ENCODE assay signal across 1 cellular context in genomic region chr10:35379226-35380137, GRCh38.
TF ChIP-seq lines count a peak whose summit lies in the region.

No MANE protein-coding gene starts in this region.

TF ChIP-seq in K562, 482 proteins besides CTCF, POLR2A, EP300 and RAD21 (continued from another document and continues in another):
- TF ChIP-seq, protein P1, sequence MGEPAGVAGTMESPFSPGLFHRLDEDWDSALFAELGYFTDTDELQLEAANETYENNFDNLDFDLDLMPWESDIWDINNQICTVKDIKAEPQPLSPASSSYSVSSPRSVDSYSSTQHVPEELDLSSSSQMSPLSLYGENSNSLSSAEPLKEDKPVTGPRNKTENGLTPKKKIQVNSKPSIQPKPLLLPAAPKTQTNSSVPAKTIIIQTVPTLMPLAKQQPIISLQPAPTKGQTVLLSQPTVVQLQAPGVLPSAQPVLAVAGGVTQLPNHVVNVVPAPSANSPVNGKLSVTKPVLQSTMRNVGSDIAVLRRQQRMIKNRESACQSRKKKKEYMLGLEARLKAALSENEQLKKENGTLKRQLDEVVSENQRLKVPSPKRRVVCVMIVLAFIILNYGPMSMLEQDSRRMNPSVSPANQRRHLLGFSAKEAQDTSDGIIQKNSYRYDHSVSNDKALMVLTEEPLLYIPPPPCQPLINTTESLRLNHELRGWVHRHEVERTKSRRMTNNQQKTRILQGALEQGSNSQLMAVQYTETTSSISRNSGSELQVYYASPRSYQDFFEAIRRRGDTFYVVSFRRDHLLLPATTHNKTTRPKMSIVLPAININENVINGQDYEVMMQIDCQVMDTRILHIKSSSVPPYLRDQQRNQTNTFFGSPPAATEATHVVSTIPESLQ (CRISPR knock-in tag; IDR thresholded peaks at IDR 0.05): no peak
- TF ChIP-seq MAFG (tag; conservative IDR thresholded peaks at IDR 0.05): no peak
- TF ChIP-seq L3MBTL2 (IDR thresholded peaks at IDR 0.05): no peak; the same call in none of the 2 replicates
- TF ChIP-seq, protein P2, sequence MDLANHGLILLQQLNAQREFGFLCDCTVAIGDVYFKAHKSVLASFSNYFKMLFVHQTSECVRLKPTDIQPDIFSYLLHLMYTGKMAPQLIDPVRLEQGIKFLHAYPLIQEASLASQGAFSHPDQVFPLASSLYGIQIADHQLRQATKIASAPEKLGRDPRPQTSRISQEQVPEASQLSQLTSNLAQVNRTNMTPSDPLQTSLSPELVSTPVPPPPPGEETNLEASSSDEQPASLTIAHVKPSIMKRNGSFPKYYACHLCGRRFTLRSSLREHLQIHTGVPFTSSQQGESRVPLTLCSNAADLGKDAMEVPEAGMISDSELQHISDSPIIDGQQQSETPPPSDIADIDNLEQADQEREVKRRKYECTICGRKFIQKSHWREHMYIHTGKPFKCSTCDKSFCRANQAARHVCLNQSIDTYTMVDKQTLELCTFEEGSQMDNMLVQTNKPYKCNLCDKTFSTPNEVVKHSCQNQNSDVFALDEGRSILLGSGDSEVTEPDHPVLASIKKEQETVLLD (IDR thresholded peaks at IDR 0.05): peak; percentile 19; the same call in 1 of the 2 replicates
- no peak for TF ChIP-seq POLR3A (IDR thresholded peaks at IDR 0.05; ENCODE audit: borderline replicate concordance, extremely low read depth, insufficient read depth, insufficient read length)
- no peak for TF ChIP-seq SP1 (CRISPR knock-in tag; IDR thresholded peaks at IDR 0.05)
- TF ChIP-seq HDAC8 (tag; IDR thresholded peaks at IDR 0.05): no peak
- TF ChIP-seq BCL6 (CRISPR knock-in tag; IDR thresholded peaks at IDR 0.05): no peak
- TF ChIP-seq ZNF175 (CRISPR knock-in tag; IDR thresholded peaks at IDR 0.05; ENCODE audit: low read depth): peak; percentile 61; the same call in 1 of the 2 replicates
- peak; percentile 67; the same call in 1 of the 2 replicates for TF ChIP-seq BACH1 (tag; IDR thresholded peaks at IDR 0.05)
- TF ChIP-seq ESRRA (IDR thresholded peaks at IDR 0.05; ENCODE audit: borderline replicate concordance, low read depth): no peak
- TF ChIP-seq RBFOX2 (IDR thresholded peaks at IDR 0.05; ENCODE audit: low read depth, low read length): peak; percentile 47; the same call in 1 of the 2 replicates
- no peak for TF ChIP-seq ZNF324 (CRISPR knock-in tag; IDR thresholded peaks at IDR 0.05)
- TF ChIP-seq POLR2B (IDR thresholded peaks at IDR 0.05; ENCODE audit: low read depth, partially characterized antibody): no peak
- TF ChIP-seq IFI16 (CRISPR knock-in tag; IDR thresholded peaks at IDR 0.05): no peak
- TF ChIP-seq ETS2 (tag; IDR thresholded peaks at IDR 0.05; ENCODE audit: borderline replicate concordance, poor library complexity, severe bottlenecking): no peak
- TF ChIP-seq, protein P3, sequence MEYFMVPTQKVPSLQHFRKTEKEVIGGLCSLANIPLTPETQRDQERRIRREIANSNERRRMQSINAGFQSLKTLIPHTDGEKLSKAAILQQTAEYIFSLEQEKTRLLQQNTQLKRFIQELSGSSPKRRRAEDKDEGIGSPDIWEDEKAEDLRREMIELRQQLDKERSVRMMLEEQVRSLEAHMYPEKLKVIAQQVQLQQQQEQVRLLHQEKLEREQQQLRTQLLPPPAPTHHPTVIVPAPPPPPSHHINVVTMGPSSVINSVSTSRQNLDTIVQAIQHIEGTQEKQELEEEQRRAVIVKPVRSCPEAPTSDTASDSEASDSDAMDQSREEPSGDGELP (CRISPR knock-in tag; IDR thresholded peaks at IDR 0.05; ENCODE audit: borderline replicate concordance): peak; percentile 81
- peak; percentile 83 for TF ChIP-seq TEAD4 (IDR thresholded peaks at IDR 0.05; ENCODE audit: low read length)
- no peak for TF ChIP-seq TEAD4 (CRISPR knock-in tag; IDR thresholded peaks at IDR 0.05; ENCODE audit: borderline replicate concordance)
- peak in 1 of 2 experiments; percentile 76; a peak in 2 of 4 replicates for TF ChIP-seq HDAC1 (IDR thresholded peaks at IDR 0.05)
- peak; percentile 39 to 69 for TF ChIP-seq NCOA2 (IDR thresholded peaks at IDR 0.05; ENCODE audit: partially characterized antibody in 2 of 2)
- no peak for TF ChIP-seq ZNF280B (CRISPR knock-in tag; IDR thresholded peaks at IDR 0.05)
- 0 out of 2 replicates have a peak, but pooled peaks have one; percentile 64 for TF ChIP-seq ETS1 (conservative IDR thresholded peaks at IDR 0.05; ENCODE audit: control insufficient read depth, low read depth, low read length)
- TF ChIP-seq MYNN (IDR thresholded peaks at IDR 0.05): peak; percentile 65; the same call in 1 of the 2 replicates
- TF ChIP-seq MYNN (CRISPR knock-in tag; IDR thresholded peaks at IDR 0.05): no peak
- TF ChIP-seq TAL1 (IDR thresholded peaks at IDR 0.05): peak; percentile 83
- peak; percentile 61; the same call in 1 of the 2 replicates for TF ChIP-seq GABPB1 (CRISPR knock-in tag; IDR thresholded peaks at IDR 0.05)
- TF ChIP-seq ZNF143 (CRISPR knock-in tag; IDR thresholded peaks at IDR 0.05): no peak
- no peak; a peak in 1 of 4 replicates for TF ChIP-seq RCOR1 (IDR thresholded peaks at IDR 0.05; ENCODE audit: borderline replicate concordance in 1 of 2, low read depth in 2 of 2, low read length in 2 of 2)
- TF ChIP-seq SRF (CRISPR knock-in tag; IDR thresholded peaks at IDR 0.05): peak in 1 of 2 experiments; percentile 96; a peak in 2 of 4 replicates
- TF ChIP-seq ZNF696 (CRISPR knock-in tag; conservative IDR thresholded peaks at IDR 0.05): no peak
- no peak for TF ChIP-seq CHD7 (IDR thresholded peaks at IDR 0.05; ENCODE audit: low read depth, low read length)
- TF ChIP-seq NKRF (IDR thresholded peaks at IDR 0.05; ENCODE audit: borderline replicate concordance): no peak
- TF ChIP-seq ZZZ3 (IDR thresholded peaks at IDR 0.05): no peak
- TF ChIP-seq ZNF76 (CRISPR knock-in tag; IDR thresholded peaks at IDR 0.05; ENCODE audit: borderline replicate concordance): no peak
- TF ChIP-seq CSDE1 (IDR thresholded peaks at IDR 0.05): peak in 1 of 2 experiments; percentile 54; a peak in 1 of 4 replicates
- TF ChIP-seq KHSRP (IDR thresholded peaks at IDR 0.05): no peak
- no peak for TF ChIP-seq MCM2 (IDR thresholded peaks at IDR 0.05; ENCODE audit: low read depth)
- peak; percentile 62 for TF ChIP-seq ATF3 (IDR thresholded peaks at IDR 0.05)
- TF ChIP-seq ATF3 (CRISPR knock-in tag; conservative IDR thresholded peaks at IDR 0.05): no peak
- peak; percentile 15; the same call in 1 of the 2 replicates for TF ChIP-seq POLR2H (tag; IDR thresholded peaks at IDR 0.05; ENCODE audit: low read depth)
- peak; percentile 68; the same call in 1 of the 2 replicates for TF ChIP-seq LCOR (CRISPR knock-in tag; IDR thresholded peaks at IDR 0.05)
- peak; percentile 31; the same call in 1 of the 2 replicates for TF ChIP-seq ZFX (CRISPR knock-in tag; IDR thresholded peaks at IDR 0.05)
- TF ChIP-seq ZNF589 (CRISPR knock-in tag; IDR thresholded peaks at IDR 0.05; ENCODE audit: low read depth): peak; percentile 31; the same call in 1 of the 2 replicates
